In the genomic region with DNA sequence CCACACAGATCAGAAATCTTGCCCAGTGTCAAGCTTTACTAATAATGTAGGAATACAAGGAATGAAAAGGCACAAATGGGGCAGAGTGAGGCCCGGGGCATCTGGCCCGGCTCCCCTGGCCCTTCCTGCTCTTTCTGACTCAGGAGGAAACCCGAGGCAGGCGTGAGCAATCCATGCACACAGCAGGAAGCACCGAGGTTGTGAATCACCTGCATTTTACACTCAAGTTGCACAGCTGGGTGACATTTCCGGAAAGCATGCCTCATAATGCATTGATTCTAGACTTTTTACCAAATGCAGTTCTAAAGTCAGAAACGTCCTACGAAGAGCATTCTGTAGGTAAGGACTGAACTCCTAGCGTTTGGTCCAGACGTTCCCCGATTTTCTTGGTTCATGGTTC, we compare ENCODE assay signal across 10 cellular contexts. TPM values are rescaled to one million over a fixed set of nuclear protein-coding genes. Genes with fewer than 3 reads are reported as not detected.
DNase-seq lines count a peak whose midpoint lies in the region; ATAC-seq and TF ChIP-seq lines count a peak whose summit lies in the region.
"Had no signal": no experiment of that assay in that cellular context is flagged by ENCODE, and none has a peak within 500 bp of the region (broad histone marks: within the 10 kb centered on the region; RNA-seq: fewer than 3 reads in every experiment).

No MANE protein-coding gene starts in this region.

- H2BK12ac ChIP-seq in trophoblast cell (ENCODE audit: low read length) = no peak overlapping the region

- no peak overlapping the region for H3K4ac ChIP-seq in trophoblast cell (ENCODE audit: low read depth, low read length)

- no peak overlapping the region for H3K18ac ChIP-seq in trophoblast cell (ENCODE audit: low read length)

- no peaks in the 10 kb centered on the region for H3K9me3 ChIP-seq in NT2/D1 (ENCODE audit: insufficient read depth, low read length)
- no peaks in the 10 kb centered on the region for H3K9me3 ChIP-seq in trophoblast cell (ENCODE audit: insufficient read depth, low read depth, low read length)
- H3K9me3 ChIP-seq: sigmoid colon had no signal

- H3K27ac ChIP-seq in GM23338 (ENCODE audit: low read depth) (peak overlapping the region; percentile 29; the same call in 1 of the 2 replicates), trophoblast cell (ENCODE audit: low read depth, low read length) (no peak overlapping the region)
- H3K27ac ChIP-seq: sigmoid colon had no signal

- H3K9ac ChIP-seq in NT2/D1 (ENCODE audit: insufficient read length, low read depth) (no peak overlapping the region), trophoblast cell (ENCODE audit: low read length) (no peak overlapping the region)

- peaks cover 16% of the 10 kb centered on the region; the same call in 2 of the 3 replicates for H3K36me3 Mint-ChIP-seq in GM23338 (ENCODE audit: low read depth)

- no peaks in the 10 kb centered on the region; the same call in 2 of the 3 replicates for H3K9me3 Mint-ChIP-seq in GM23338
- H3K9me3 Mint-ChIP-seq: effector memory CD8-positive, alpha-beta T cell had no signal

- no peak overlapping the region for H2BK5ac ChIP-seq in trophoblast cell (ENCODE audit: low read depth, low read length, poor library complexity)

- H3K4me1 ChIP-seq in GM23338 (ENCODE audit: insufficient read depth) = peaks cover 12% of the 10 kb centered on the region; the same call in 1 of the 2 replicates
- H3K4me1 ChIP-seq in NT2/D1 (ENCODE audit: insufficient read depth, insufficient read length) = no peaks in the 10 kb centered on the region
- peaks cover 0 to 4% of the 10 kb centered on the region in 2 experiments for H3K4me1 ChIP-seq in trophoblast cell (ENCODE audit: control insufficient read depth in 1 of 2, insufficient read depth in 2 of 2, low read length in 2 of 2)
- H3K4me1 ChIP-seq: sigmoid colon had no signal

- H2AK5ac ChIP-seq in trophoblast cell (ENCODE audit: low read length) = no peak overlapping the region

- H4K20me1 ChIP-seq in GM23338 (replicated peaks; ENCODE audit: insufficient read depth) = no peaks in the 10 kb centered on the region

- DNase-seq in GM23338 (ENCODE audit: low spot score) (peak; percentile 53), NT2/D1 (ENCODE audit: low read depth, low spot score) (peak; percentile 5), epithelial cell of esophagus (ENCODE audit: low read depth) (peak; percentile 98), trophoblast cell (peak; percentile 74 to 80), ecto neural progenitor cell (ENCODE audit: low spot score) (no peak), NCI-H2171 treated with DMSO at 0.1 percent for 48 hours (lab: John Stamatoyannopoulos, UW) (no peak)
- DNase-seq: effector memory CD8-positive, alpha-beta T cell; sigmoid colon had no signal

- H3K4me1 Mint-ChIP-seq in GM23338 = peaks cover 20% of the 10 kb centered on the region

- H3K36me3 ChIP-seq in GM23338 (ENCODE audit: insufficient read depth) (no peaks in the 10 kb centered on the region), NT2/D1 (ENCODE audit: insufficient read depth, insufficient read length, low read length) (peaks cover 3% of the 10 kb centered on the region), trophoblast cell (ENCODE audit: control insufficient read depth in 1 of 2, insufficient read depth in 2 of 2, low read length in 2 of 2) (no peaks in the 10 kb centered on the region)

- no peak overlapping the region for H4K12ac ChIP-seq in trophoblast cell (ENCODE audit: low read depth, low read length)

- no peaks in the 10 kb centered on the region for H3K79me1 ChIP-seq in trophoblast cell (ENCODE audit: low read length)

- H3K4me2 ChIP-seq in GM23338 (no peak overlapping the region), trophoblast cell (ENCODE audit: low read length) (no peak overlapping the region)

- no peak overlapping the region for H4K91ac ChIP-seq in trophoblast cell (ENCODE audit: low read depth, low read length)

- H3K27ac Mint-ChIP-seq in GM23338 = peak overlapping the region; percentile 91

- H3K27me3 Mint-ChIP-seq in GM23338 (ENCODE audit: insufficient read depth, low read depth, poor library complexity) = peaks cover 7% of the 10 kb centered on the region
- H3K27me3 Mint-ChIP-seq: effector memory CD8-positive, alpha-beta T cell had no signal

- H3K27me3 ChIP-seq in GM23338 (ENCODE audit: insufficient read depth) = no peaks in the 10 kb centered on the region
- H3K27me3 ChIP-seq in NT2/D1 (ENCODE audit: insufficient read depth, insufficient read length) = no peaks in the 10 kb centered on the region
- no peaks in the 10 kb centered on the region for H3K27me3 ChIP-seq in trophoblast cell (ENCODE audit: insufficient read depth, low read length)
- H3K27me3 ChIP-seq: sigmoid colon had no signal

- ATAC-seq in GM23338 = peak; percentile 87
- ATAC-seq in GM19467 (IDR thresholded peaks at IDR 0.05; ENCODE audit: unreplicated experiment) = no peak
- ATAC-seq in HG03432 (IDR thresholded peaks at IDR 0.05; ENCODE audit: unreplicated experiment) = no peak
- ATAC-seq: effector memory CD8-positive, alpha-beta T cell had no signal

- H3K14ac ChIP-seq in trophoblast cell (ENCODE audit: low read length) = no peak overlapping the region

- no peak overlapping the region for H3K4me3 ChIP-seq in GM23338
- no peak overlapping the region for H3K4me3 ChIP-seq in NT2/D1 (ENCODE audit: insufficient read length, low read depth)
- no peak overlapping the region for H3K4me3 ChIP-seq in epithelial cell of esophagus (ENCODE audit: low read length)
- H3K4me3 ChIP-seq in trophoblast cell (ENCODE audit: low read depth, low read length) = no peak overlapping the region
- H3K4me3 ChIP-seq: sigmoid colon had no signal

- no peak overlapping the region for H2BK120ac ChIP-seq in trophoblast cell (ENCODE audit: insufficient read depth, low read length, poor library complexity)

- H3K4me3 Mint-ChIP-seq in GM23338 = no peak overlapping the region
- H3K4me3 Mint-ChIP-seq: effector memory CD8-positive, alpha-beta T cell had no signal

- WGBS in trophoblast cell (ENCODE audit: extremely low coverage, insufficient coverage, insufficient read length) = no CpG with 5 or more reads among the region's 11 CpGs

- no peaks in the 10 kb centered on the region for H3F3A ChIP-seq in GM23338 (replicated peaks; ENCODE audit: low read depth)

- no peak for TF ChIP-seq CTCF in GM23338 (conservative IDR thresholded peaks at IDR 0.05; ENCODE audit: low read depth in 2 of 2)
- TF ChIP-seq CTCF in epithelial cell of esophagus (IDR thresholded peaks at IDR 0.05; ENCODE audit: insufficient read depth, low read depth, low read length, missing control alignments) = no peak

- no peaks in the 10 kb centered on the region for H3K9me2 ChIP-seq in GM23338 (ENCODE audit: insufficient read depth)

- no peak overlapping the region for H4K8ac ChIP-seq in trophoblast cell (ENCODE audit: low read depth, low read length)

- H3K23ac ChIP-seq in trophoblast cell (ENCODE audit: low read length) = no peak overlapping the region

- no peaks in the 10 kb centered on the region for H3K79me2 ChIP-seq in GM23338 (replicated peaks; ENCODE audit: insufficient read depth)
- no peaks in the 10 kb centered on the region for H3K79me2 ChIP-seq in trophoblast cell (ENCODE audit: control insufficient read depth, insufficient read depth, low read length, poor library complexity)

- H2AFZ ChIP-seq in GM23338 = no peak overlapping the region
- no peak overlapping the region for H2AFZ ChIP-seq in trophoblast cell (ENCODE audit: insufficient read depth, low read length, poor library complexity)

TF ChIP-seq in GM23338, 12 proteins besides CTCF, POLR2A, EP300 and RAD21 (continues in another document):
- TF ChIP-seq ZNF331 (CRISPR knock-in tag; IDR thresholded peaks at IDR 0.05; ENCODE audit: low read depth) = no peak
- no peak for TF ChIP-seq EZH2 (IDR thresholded peaks at IDR 0.05; ENCODE audit: low read depth, unreplicated experiment)
- no peak for TF ChIP-seq EZH2phosphoT487 (IDR thresholded peaks at IDR 0.05; ENCODE audit: unreplicated experiment)
- TF ChIP-seq JUNB (IDR thresholded peaks at IDR 0.05; ENCODE audit: unreplicated experiment) = no peak
- no peak for TF ChIP-seq ETS1 (IDR thresholded peaks at IDR 0.05)
- TF ChIP-seq CREB1 (CRISPR knock-in tag; IDR thresholded peaks at IDR 0.05; ENCODE audit: low read depth) = no peak

RNA-seq across cellular contexts. Expression of gene PRIMPOL, which starts 38.9 kb away (rescaled TPM):
- total RNA-seq in GM23338 (2014; rRNA removed; shearing (Covaris generic)) = 3.5 and 10.1 TPM in 2 replicates
- 8.5 and 9.6 TPM in 2 replicates for polyA plus RNA-seq in GM23338 (2016; fragmentation: Nextera tagmentation; extraction: Ambion mirVana)
- polyA plus RNA-seq in trophoblast cell (2013) = 6.9 and 7.4 TPM in 2 replicates

RNA-seq across cellular contexts. Expression of gene CASP3, which starts 39.2 kb away (rescaled TPM):
- 84.4 and 115 TPM in 2 replicates for total RNA-seq in GM23338 (2014; rRNA removed; shearing (Covaris generic))
- 47.3 and 50.5 TPM in 2 replicates for polyA plus RNA-seq in GM23338 (2016; fragmentation: Nextera tagmentation; extraction: Ambion mirVana)
- polyA plus RNA-seq in trophoblast cell (2013) = 17.1 and 17.5 TPM in 2 replicates

RNA-seq across cellular contexts. Expression of gene CENPU, which starts 45.4 kb away (rescaled TPM):
- 77.0 and 88.3 TPM in 2 replicates for total RNA-seq in GM23338 (2014; rRNA removed; shearing (Covaris generic))
- polyA plus RNA-seq in GM23338 (2016; fragmentation: Nextera tagmentation; extraction: Ambion mirVana) = 152 and 186 TPM in 2 replicates
- 29.0 and 31.5 TPM in 2 replicates for polyA plus RNA-seq in trophoblast cell (2013)

Comparison
In these comparisons a context has a peak if more than half of its experiments do, and no peak if none do; other contexts are left out.
1. DNase-seq: peak in GM23338 (single experiment), NT2/D1 (single experiment), epithelial cell of esophagus (single experiment) and trophoblast cell (2 of 2); none in ecto neural progenitor cell (single experiment) and NCI-H2171 treated with DMSO at 0.1 percent for 48 hours (single experiment).